8 cellular contexts compared by ENCODE assay signal in genomic region chr1:109161836-109162606, GRCh38. TPM values are rescaled to one million over a fixed set of nuclear protein-coding genes. Genes with fewer than 3 reads are reported as not detected.
DNase-seq lines count a peak whose midpoint lies in the region; ATAC-seq and TF ChIP-seq lines count a peak whose summit lies in the region.

No MANE protein-coding gene starts in this region.

- peak overlapping the region; percentile 71 for H2BK120ac ChIP-seq in mesenchymal stem cell (ENCODE audit: low read depth, low read length)

- peaks cover 16% of the 10 kb centered on the region for H3F3A ChIP-seq in PC-9 (ENCODE audit: insufficient read depth, low read depth)

- H2AK5ac ChIP-seq in mesenchymal stem cell (ENCODE audit: low read length, severe bottlenecking): peak overlapping the region; percentile 24

- no peak overlapping the region; the same call in 1 of the 2 replicates for H3K27ac ChIP-seq in PC-9
- H3K27ac ChIP-seq in mesenchymal stem cell (ENCODE audit: low read length, poor library complexity, severe bottlenecking): peak overlapping the region; percentile 15

- peak; percentile 55 for DNase-seq in GM13976 (ENCODE audit: low spot score)
- peak; percentile 52 to 89 for DNase-seq in PC-9
- DNase-seq in cardiac fibroblast (ENCODE audit: low read depth in 2 of 2): peak; percentile 76 to 86
- DNase-seq in mesenchymal stem cell: peak; percentile 93
- DNase-seq in type B pancreatic cell (ENCODE audit: extremely low spot score, unreplicated experiment): no peak
- no peak for DNase-seq in DMS 273 (lab: John Stamatoyannopoulos, UW; ENCODE audit: unreplicated experiment)
- DNase-seq in nephron progenitor cell: no peak

- H3K9ac ChIP-seq in mesenchymal stem cell (ENCODE audit: low read length): peak overlapping the region; percentile 26

- H2AFZ ChIP-seq in PC-9: no peak overlapping the region
- H2AFZ ChIP-seq in mesenchymal stem cell (ENCODE audit: low read depth, low read length): peak overlapping the region; percentile 90

- H3K9me2 ChIP-seq in PC-9 (ENCODE audit: insufficient read depth): no peaks in the 10 kb centered on the region

- H3K4me2 ChIP-seq in PC-9: peak overlapping the region; percentile 47
- H3K4me2 ChIP-seq in mesenchymal stem cell (ENCODE audit: low read length, poor library complexity, severe bottlenecking): peak overlapping the region; percentile 36

- in situ Hi-C loops in GM13976 (cut with MboI; ENCODE audit: low sequenced_read_pairs, unreplicated experiment): no loop called here

- peak overlapping the region; percentile 99 for H4K8ac ChIP-seq in mesenchymal stem cell (ENCODE audit: low read length)

- H3K36me3 ChIP-seq in PC-9 (ENCODE audit: low read depth) (no peaks in the 10 kb centered on the region), mesenchymal stem cell (ENCODE audit: control insufficient read depth in 1 of 2, insufficient read depth in 2 of 2, low read depth in 1 of 2, low read length in 2 of 2) (no peaks in the 10 kb centered on the region)

- no peaks in the 10 kb centered on the region for H3K79me1 ChIP-seq in mesenchymal stem cell (replicated peaks; ENCODE audit: low read length, poor library complexity, severe bottlenecking)

- CTCF ChIA-PET in PC-9 (lab: Charles Lee): no interaction called here

- peak overlapping the region; percentile 96 for H2BK15ac ChIP-seq in mesenchymal stem cell (ENCODE audit: low read depth, poor library complexity, severe bottlenecking)

- TF ChIP-seq CTCF in GM13976 (IDR thresholded peaks at IDR 0.05; ENCODE audit: borderline replicate concordance, control extremely low read depth, extremely low read depth, insufficient read depth, missing control alignments) (no peak), PC-9 (conservative IDR thresholded peaks at IDR 0.05) (no peak), cardiac fibroblast (IDR thresholded peaks at IDR 0.05; ENCODE audit: low read depth, low read length) (no peak), type B pancreatic cell (conservative IDR thresholded peaks at IDR 0.05) (no peak), nephron progenitor cell (IDR thresholded peaks at IDR 0.05) (no peak)

- H3K36me3 Mint-ChIP-seq in type B pancreatic cell (no peaks in the 10 kb centered on the region), nephron progenitor cell (ENCODE audit: low read depth) (no peaks in the 10 kb centered on the region)

- H3K9me3 Mint-ChIP-seq in type B pancreatic cell (no peaks in the 10 kb centered on the region), nephron progenitor cell (no peaks in the 10 kb centered on the region)

- peak overlapping the region in 1 of 2 experiments; percentile 57 for H3K4ac ChIP-seq in mesenchymal stem cell (ENCODE audit: low read depth in 1 of 2, low read length in 2 of 2)

- H3K27ac Mint-ChIP-seq in type B pancreatic cell: peak overlapping the region; percentile 29
- H3K27ac Mint-ChIP-seq in nephron progenitor cell: no peak overlapping the region

- H3K4me3 Mint-ChIP-seq in type B pancreatic cell: peak overlapping the region; percentile 1
- H3K4me3 Mint-ChIP-seq in nephron progenitor cell: no peak overlapping the region

- H3K14ac ChIP-seq in mesenchymal stem cell (ENCODE audit: low read length in 2 of 2): peak overlapping the region in 1 of 2 experiments; percentile 97

- H3K4me3 ChIP-seq in PC-9 (no peak overlapping the region), cardiac fibroblast (replicated peaks in 1 of 2; ENCODE audit: low read depth in 2 of 2, low read length in 2 of 2) (peak overlapping the region in 1 of 2 donors; percentile 8), mesenchymal stem cell (ENCODE audit: insufficient read depth in 1 of 2, low read depth in 1 of 2, low read length in 2 of 2) (peak overlapping the region in 1 of 2 experiments; percentile 55)

- H3K4me1 Mint-ChIP-seq in type B pancreatic cell (ENCODE audit: unreplicated experiment): peaks cover 24% of the 10 kb centered on the region
- peaks cover 24% of the 10 kb centered on the region for H3K4me1 Mint-ChIP-seq in nephron progenitor cell

- H3K18ac ChIP-seq in mesenchymal stem cell (ENCODE audit: low read depth in 1 of 2, low read length in 2 of 2): peak overlapping the region; percentile 88 to 94

- H3K27me3 Mint-ChIP-seq in type B pancreatic cell: no peaks in the 10 kb centered on the region
- H3K27me3 Mint-ChIP-seq in nephron progenitor cell (ENCODE audit: low read depth, poor library complexity): peaks cover 3% of the 10 kb centered on the region

- POLR2A ChIA-PET in PC-9 (lab: Charles Lee; ENCODE audit: unreplicated experiment): interaction anchor here (0.5 kb wide), 1 partner anchor 71 kb away, joined by 7 read pairs; no protein-coding TSS in a partner anchor

- no peaks in the 10 kb centered on the region for H3K9me3 ChIP-seq in PC-9 (ENCODE audit: insufficient read depth, low read depth)
- no peaks in the 10 kb centered on the region for H3K9me3 ChIP-seq in mesenchymal stem cell (ENCODE audit: control insufficient read depth, low read length)

- H2BK5ac ChIP-seq in mesenchymal stem cell (ENCODE audit: low read depth, low read length, poor library complexity, severe bottlenecking): no peak overlapping the region

- no TSS peak for BruUV-seq in PC-9 (replicated peaks; lab: Mats Ljungman, UMichigan)

- H3K79me2 ChIP-seq in PC-9 (ENCODE audit: low read depth): no peaks in the 10 kb centered on the region

- H3K27me3 ChIP-seq in PC-9 (ENCODE audit: insufficient read depth, low read depth) (no peaks in the 10 kb centered on the region), mesenchymal stem cell (ENCODE audit: control insufficient read depth in 1 of 2, insufficient read depth in 1 of 2, low read length in 2 of 2) (no peaks in the 10 kb centered on the region)

- peak overlapping the region in 1 of 2 experiments; percentile 41 for H3K23ac ChIP-seq in mesenchymal stem cell (ENCODE audit: low read length in 2 of 2)

- H2BK12ac ChIP-seq in mesenchymal stem cell (ENCODE audit: low read length in 2 of 2): peak overlapping the region; percentile 89 to 97

- WGBS in mesenchymal stem cell: 64% methylated on average over 11 of the region's 12 CpGs

- intact Hi-C loops in PC-9 (cut with micrococcal nuclease; ENCODE audit: unreplicated experiment): no loop called here

- peak overlapping the region; percentile 94 for H4K91ac ChIP-seq in mesenchymal stem cell (ENCODE audit: low read length)

- H3K4me1 ChIP-seq in PC-9 (replicated peaks; ENCODE audit: insufficient read depth) (peaks cover 19% of the 10 kb centered on the region), mesenchymal stem cell (ENCODE audit: control insufficient read depth, insufficient read depth, low read depth, low read length) (peaks cover 8% of the 10 kb centered on the region)

- peak; percentile 60 for ATAC-seq in HG02678 (IDR thresholded peaks at IDR 0.05; ENCODE audit: unreplicated experiment)

- no peaks in the 10 kb centered on the region for H4K20me1 ChIP-seq in PC-9 (ENCODE audit: insufficient read depth)

RNA-seq across cellular contexts. Expression of gene ELAPOR1, which starts 48.1 kb away (rescaled TPM):
- total RNA-seq in PC-9 (2021): 0.95 and 2.0 TPM in 2 replicates
- polyA plus RNA-seq in mesenchymal stem cell (2013, experiment 1 of 2): 0.35 TPM
- polyA plus RNA-seq in mesenchymal stem cell (2013, experiment 2 of 2): 0.42 TPM
- 25.6 and 27.4 TPM in 2 replicates for total RNA-seq in type B pancreatic cell (ENCODE audit: low replicate concordance)

RNA-seq across cellular contexts. Expression of gene SARS1, which starts 51.7 kb away (rescaled TPM):
- 206 and 279 TPM in 2 replicates for total RNA-seq in PC-9 (2021)
- polyA plus RNA-seq in mesenchymal stem cell (2013, experiment 1 of 2): 210 TPM
- polyA plus RNA-seq in mesenchymal stem cell (2013, experiment 2 of 2): 208 TPM
- total RNA-seq in type B pancreatic cell (ENCODE audit: low replicate concordance): 136 and 173 TPM in 2 replicates

Comparison
In these comparisons a context has a peak if more than half of its experiments do, and no peak if none do; other contexts are left out.
1. DNase-seq: peak in GM13976 (single experiment), PC-9 (2 of 2), cardiac fibroblast (2 of 2) and mesenchymal stem cell (single experiment); none in type B pancreatic cell (single experiment), DMS 273 (single experiment) and nephron progenitor cell (single experiment).